Comparison of ENCODE assay signal across 1 cellular context in the genomic region with DNA sequence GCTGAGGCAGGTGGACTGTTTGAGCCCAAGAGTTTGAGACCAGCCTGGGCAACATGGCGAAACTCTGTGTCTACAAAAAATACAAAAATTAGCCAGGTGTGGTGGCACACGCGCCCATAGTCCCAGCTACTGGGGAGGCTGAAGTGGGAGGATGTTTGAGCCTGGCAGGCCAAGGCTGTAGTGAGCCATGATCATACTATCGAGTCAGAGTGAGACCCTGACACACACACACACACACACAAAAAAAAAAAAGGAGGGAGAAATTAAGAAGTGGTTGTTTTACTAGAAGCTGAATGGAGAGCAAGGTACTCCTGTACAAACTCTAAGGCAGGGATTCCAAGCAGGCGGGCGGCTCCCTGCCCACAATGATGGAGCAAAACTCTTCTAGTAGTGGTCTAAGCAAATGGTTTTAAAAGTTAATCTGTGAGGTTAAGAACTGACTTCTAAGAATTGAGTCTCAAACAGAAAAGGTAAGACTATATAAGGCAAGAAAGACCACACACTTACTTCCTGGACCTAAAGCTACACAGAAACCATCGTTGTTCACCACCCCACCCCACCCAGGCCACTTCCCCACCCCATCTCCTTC.
TF ChIP-seq lines count a peak whose summit lies in the region.

No MANE protein-coding gene starts in this region.

TF ChIP-seq in GM12878, 131 proteins besides CTCF, POLR2A, EP300 and RAD21 (continued from another document and continues in another):
- TF ChIP-seq FOS (IDR thresholded peaks at IDR 0.05; ENCODE audit: borderline replicate concordance, extremely low read depth, insufficient read length) = no peak
- no peak for TF ChIP-seq MEF2B (IDR thresholded peaks at IDR 0.05; ENCODE audit: partially characterized antibody, poor library complexity, severe bottlenecking)
- TF ChIP-seq, protein P1, sequence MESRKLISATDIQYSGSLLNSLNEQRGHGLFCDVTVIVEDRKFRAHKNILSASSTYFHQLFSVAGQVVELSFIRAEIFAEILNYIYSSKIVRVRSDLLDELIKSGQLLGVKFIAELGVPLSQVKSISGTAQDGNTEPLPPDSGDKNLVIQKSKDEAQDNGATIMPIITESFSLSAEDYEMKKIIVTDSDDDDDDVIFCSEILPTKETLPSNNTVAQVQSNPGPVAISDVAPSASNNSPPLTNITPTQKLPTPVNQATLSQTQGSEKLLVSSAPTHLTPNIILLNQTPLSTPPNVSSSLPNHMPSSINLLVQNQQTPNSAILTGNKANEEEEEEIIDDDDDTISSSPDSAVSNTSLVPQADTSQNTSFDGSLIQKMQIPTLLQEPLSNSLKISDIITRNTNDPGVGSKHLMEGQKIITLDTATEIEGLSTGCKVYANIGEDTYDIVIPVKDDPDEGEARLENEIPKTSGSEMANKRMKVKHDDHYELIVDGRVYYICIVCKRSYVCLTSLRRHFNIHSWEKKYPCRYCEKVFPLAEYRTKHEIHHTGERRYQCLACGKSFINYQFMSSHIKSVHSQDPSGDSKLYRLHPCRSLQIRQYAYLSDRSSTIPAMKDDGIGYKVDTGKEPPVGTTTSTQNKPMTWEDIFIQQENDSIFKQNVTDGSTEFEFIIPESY (IDR thresholded peaks at IDR 0.05) = no peak
- TF ChIP-seq ZBED1 (IDR thresholded peaks at IDR 0.05; ENCODE audit: borderline replicate concordance) = 0 out of 2 replicates have a peak, but pooled peaks have one; percentile 60
- TF ChIP-seq, protein P2, sequence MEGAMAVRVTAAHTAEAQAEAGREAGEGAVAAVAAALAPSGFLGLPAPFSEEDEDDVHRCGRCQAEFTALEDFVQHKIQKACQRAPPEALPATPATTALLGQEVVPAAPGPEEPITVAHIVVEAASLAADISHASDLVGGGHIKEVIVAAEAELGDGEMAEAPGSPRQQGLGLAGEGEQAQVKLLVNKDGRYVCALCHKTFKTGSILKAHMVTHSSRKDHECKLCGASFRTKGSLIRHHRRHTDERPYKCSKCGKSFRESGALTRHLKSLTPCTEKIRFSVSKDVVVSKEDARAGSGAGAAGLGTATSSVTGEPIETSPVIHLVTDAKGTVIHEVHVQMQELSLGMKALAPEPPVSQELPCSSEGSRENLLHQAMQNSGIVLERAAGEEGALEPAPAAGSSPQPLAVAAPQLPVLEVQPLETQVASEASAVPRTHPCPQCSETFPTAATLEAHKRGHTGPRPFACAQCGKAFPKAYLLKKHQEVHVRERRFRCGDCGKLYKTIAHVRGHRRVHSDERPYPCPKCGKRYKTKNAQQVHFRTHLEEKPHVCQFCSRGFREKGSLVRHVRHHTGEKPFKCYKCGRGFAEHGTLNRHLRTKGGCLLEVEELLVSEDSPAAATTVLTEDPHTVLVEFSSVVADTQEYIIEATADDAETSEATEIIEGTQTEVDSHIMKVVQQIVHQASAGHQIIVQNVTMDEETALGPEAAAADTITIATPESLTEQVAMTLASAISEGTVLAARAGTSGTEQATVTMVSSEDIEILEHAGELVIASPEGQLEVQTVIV (IDR thresholded peaks at IDR 0.05; ENCODE audit: borderline replicate concordance, partially characterized antibody) = no peak
- TF ChIP-seq BACH1 (IDR thresholded peaks at IDR 0.05; ENCODE audit: borderline replicate concordance) = no peak
- no peak for TF ChIP-seq FOXK2 (IDR thresholded peaks at IDR 0.05)
- TF ChIP-seq SIN3A (IDR thresholded peaks at IDR 0.05; ENCODE audit: low read depth, low read length) = 0 out of 2 replicates have a peak, but pooled peaks have one; percentile 12
- TF ChIP-seq SMAD5 (IDR thresholded peaks at IDR 0.05; ENCODE audit: low read depth) = no peak
- peak; percentile 57 for TF ChIP-seq ZNF384 (IDR thresholded peaks at IDR 0.05; ENCODE audit: borderline replicate concordance, low read depth, low read length)
- TF ChIP-seq, protein P3, sequence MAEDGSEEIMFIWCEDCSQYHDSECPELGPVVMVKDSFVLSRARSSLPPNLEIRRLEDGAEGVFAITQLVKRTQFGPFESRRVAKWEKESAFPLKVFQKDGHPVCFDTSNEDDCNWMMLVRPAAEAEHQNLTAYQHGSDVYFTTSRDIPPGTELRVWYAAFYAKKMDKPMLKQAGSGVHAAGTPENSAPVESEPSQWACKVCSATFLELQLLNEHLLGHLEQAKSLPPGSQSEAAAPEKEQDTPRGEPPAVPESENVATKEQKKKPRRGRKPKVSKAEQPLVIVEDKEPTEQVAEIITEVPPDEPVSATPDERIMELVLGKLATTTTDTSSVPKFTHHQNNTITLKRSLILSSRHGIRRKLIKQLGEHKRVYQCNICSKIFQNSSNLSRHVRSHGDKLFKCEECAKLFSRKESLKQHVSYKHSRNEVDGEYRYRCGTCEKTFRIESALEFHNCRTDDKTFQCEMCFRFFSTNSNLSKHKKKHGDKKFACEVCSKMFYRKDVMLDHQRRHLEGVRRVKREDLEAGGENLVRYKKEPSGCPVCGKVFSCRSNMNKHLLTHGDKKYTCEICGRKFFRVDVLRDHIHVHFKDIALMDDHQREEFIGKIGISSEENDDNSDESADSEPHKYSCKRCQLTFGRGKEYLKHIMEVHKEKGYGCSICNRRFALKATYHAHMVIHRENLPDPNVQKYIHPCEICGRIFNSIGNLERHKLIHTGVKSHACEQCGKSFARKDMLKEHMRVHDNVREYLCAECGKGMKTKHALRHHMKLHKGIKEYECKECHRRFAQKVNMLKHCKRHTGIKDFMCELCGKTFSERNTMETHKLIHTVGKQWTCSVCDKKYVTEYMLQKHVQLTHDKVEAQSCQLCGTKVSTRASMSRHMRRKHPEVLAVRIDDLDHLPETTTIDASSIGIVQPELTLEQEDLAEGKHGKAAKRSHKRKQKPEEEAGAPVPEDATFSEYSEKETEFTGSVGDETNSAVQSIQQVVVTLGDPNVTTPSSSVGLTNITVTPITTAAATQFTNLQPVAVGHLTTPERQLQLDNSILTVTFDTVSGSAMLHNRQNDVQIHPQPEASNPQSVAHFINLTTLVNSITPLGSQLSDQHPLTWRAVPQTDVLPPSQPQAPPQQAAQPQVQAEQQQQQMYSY (CRISPR knock-in tag; IDR thresholded peaks at IDR 0.05) = no peak
- TF ChIP-seq, protein P4, sequence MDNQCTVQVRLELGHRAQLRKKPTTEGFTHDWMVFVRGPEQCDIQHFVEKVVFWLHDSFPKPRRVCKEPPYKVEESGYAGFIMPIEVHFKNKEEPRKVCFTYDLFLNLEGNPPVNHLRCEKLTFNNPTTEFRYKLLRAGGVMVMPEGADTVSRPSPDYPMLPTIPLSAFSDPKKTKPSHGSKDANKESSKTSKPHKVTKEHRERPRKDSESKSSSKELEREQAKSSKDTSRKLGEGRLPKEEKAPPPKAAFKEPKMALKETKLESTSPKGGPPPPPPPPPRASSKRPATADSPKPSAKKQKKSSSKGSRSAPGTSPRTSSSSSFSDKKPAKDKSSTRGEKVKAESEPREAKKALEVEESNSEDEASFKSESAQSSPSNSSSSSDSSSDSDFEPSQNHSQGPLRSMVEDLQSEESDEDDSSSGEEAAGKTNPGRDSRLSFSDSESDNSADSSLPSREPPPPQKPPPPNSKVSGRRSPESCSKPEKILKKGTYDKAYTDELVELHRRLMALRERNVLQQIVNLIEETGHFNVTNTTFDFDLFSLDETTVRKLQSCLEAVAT (IDR thresholded peaks at IDR 0.05) = peak; percentile 69
- TF ChIP-seq HDAC6 (IDR thresholded peaks at IDR 0.05; ENCODE audit: unreplicated experiment) = no peak
- TF ChIP-seq, protein P5, sequence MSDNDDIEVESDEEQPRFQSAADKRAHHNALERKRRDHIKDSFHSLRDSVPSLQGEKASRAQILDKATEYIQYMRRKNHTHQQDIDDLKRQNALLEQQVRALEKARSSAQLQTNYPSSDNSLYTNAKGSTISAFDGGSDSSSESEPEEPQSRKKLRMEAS (IDR thresholded peaks at IDR 0.05; ENCODE audit: low read depth, low read length) = no peak
- TF ChIP-seq SRF (IDR thresholded peaks at IDR 0.05; ENCODE audit: low read depth in 2 of 2, low read length in 2 of 2) = peak; percentile 74 to 91
- TF ChIP-seq, protein P6, sequence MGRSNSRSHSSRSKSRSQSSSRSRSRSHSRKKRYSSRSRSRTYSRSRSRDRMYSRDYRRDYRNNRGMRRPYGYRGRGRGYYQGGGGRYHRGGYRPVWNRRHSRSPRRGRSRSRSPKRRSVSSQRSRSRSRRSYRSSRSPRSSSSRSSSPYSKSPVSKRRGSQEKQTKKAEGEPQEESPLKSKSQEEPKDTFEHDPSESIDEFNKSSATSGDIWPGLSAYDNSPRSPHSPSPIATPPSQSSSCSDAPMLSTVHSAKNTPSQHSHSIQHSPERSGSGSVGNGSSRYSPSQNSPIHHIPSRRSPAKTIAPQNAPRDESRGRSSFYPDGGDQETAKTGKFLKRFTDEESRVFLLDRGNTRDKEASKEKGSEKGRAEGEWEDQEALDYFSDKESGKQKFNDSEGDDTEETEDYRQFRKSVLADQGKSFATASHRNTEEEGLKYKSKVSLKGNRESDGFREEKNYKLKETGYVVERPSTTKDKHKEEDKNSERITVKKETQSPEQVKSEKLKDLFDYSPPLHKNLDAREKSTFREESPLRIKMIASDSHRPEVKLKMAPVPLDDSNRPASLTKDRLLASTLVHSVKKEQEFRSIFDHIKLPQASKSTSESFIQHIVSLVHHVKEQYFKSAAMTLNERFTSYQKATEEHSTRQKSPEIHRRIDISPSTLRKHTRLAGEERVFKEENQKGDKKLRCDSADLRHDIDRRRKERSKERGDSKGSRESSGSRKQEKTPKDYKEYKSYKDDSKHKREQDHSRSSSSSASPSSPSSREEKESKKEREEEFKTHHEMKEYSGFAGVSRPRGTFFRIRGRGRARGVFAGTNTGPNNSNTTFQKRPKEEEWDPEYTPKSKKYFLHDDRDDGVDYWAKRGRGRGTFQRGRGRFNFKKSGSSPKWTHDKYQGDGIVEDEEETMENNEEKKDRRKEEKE (IDR thresholded peaks at IDR 0.05) = no peak
- TF ChIP-seq WRNIP1 (IDR thresholded peaks at IDR 0.05; ENCODE audit: borderline replicate concordance, low read depth, low read length) = no peak
- TF ChIP-seq KAT2A (conservative IDR thresholded peaks at IDR 0.05; ENCODE audit: control insufficient read depth, low read depth, low read length) = no peak
- TF ChIP-seq GABPA (IDR thresholded peaks at IDR 0.05; ENCODE audit: low read depth) = no peak
- TF ChIP-seq RFX5 (IDR thresholded peaks at IDR 0.05; ENCODE audit: low read depth, low read length) = no peak
- TF ChIP-seq, protein P7, sequence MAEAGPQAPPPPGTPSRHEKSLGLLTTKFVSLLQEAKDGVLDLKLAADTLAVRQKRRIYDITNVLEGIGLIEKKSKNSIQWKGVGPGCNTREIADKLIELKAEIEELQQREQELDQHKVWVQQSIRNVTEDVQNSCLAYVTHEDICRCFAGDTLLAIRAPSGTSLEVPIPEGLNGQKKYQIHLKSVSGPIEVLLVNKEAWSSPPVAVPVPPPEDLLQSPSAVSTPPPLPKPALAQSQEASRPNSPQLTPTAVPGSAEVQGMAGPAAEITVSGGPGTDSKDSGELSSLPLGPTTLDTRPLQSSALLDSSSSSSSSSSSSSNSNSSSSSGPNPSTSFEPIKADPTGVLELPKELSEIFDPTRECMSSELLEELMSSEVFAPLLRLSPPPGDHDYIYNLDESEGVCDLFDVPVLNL (IDR thresholded peaks at IDR 0.05; ENCODE audit: low read depth, low read length) = no peak
- TF ChIP-seq, protein P8, sequence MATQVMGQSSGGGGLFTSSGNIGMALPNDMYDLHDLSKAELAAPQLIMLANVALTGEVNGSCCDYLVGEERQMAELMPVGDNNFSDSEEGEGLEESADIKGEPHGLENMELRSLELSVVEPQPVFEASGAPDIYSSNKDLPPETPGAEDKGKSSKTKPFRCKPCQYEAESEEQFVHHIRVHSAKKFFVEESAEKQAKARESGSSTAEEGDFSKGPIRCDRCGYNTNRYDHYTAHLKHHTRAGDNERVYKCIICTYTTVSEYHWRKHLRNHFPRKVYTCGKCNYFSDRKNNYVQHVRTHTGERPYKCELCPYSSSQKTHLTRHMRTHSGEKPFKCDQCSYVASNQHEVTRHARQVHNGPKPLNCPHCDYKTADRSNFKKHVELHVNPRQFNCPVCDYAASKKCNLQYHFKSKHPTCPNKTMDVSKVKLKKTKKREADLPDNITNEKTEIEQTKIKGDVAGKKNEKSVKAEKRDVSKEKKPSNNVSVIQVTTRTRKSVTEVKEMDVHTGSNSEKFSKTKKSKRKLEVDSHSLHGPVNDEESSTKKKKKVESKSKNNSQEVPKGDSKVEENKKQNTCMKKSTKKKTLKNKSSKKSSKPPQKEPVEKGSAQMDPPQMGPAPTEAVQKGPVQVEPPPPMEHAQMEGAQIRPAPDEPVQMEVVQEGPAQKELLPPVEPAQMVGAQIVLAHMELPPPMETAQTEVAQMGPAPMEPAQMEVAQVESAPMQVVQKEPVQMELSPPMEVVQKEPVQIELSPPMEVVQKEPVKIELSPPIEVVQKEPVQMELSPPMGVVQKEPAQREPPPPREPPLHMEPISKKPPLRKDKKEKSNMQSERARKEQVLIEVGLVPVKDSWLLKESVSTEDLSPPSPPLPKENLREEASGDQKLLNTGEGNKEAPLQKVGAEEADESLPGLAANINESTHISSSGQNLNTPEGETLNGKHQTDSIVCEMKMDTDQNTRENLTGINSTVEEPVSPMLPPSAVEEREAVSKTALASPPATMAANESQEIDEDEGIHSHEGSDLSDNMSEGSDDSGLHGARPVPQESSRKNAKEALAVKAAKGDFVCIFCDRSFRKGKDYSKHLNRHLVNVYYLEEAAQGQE (IDR thresholded peaks at IDR 0.05; ENCODE audit: low read depth, low read length) = no peak
- TF ChIP-seq, protein P9, sequence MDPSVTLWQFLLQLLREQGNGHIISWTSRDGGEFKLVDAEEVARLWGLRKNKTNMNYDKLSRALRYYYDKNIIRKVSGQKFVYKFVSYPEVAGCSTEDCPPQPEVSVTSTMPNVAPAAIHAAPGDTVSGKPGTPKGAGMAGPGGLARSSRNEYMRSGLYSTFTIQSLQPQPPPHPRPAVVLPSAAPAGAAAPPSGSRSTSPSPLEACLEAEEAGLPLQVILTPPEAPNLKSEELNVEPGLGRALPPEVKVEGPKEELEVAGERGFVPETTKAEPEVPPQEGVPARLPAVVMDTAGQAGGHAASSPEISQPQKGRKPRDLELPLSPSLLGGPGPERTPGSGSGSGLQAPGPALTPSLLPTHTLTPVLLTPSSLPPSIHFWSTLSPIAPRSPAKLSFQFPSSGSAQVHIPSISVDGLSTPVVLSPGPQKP (IDR thresholded peaks at IDR 0.05; ENCODE audit: low read depth, low read length) = no peak
- TF ChIP-seq KLF5 (IDR thresholded peaks at IDR 0.05; ENCODE audit: partially characterized antibody) = no peak
- 0 out of 4 replicates have a peak, but pooled peaks of 1 of the 2 experiments have one; percentile 17 for TF ChIP-seq ETV6 (conservative IDR thresholded peaks at IDR 0.05 in 1 of 2, IDR thresholded peaks at IDR 0.05 in 1 of 2; ENCODE audit: borderline replicate concordance in 1 of 2, low read depth in 1 of 2)
- no peak for TF ChIP-seq MEF2A (IDR thresholded peaks at IDR 0.05; ENCODE audit: insufficient read depth, low read depth, low read length)
